ENCODE assay signal across 8 cellular contexts in the genomic region with DNA sequence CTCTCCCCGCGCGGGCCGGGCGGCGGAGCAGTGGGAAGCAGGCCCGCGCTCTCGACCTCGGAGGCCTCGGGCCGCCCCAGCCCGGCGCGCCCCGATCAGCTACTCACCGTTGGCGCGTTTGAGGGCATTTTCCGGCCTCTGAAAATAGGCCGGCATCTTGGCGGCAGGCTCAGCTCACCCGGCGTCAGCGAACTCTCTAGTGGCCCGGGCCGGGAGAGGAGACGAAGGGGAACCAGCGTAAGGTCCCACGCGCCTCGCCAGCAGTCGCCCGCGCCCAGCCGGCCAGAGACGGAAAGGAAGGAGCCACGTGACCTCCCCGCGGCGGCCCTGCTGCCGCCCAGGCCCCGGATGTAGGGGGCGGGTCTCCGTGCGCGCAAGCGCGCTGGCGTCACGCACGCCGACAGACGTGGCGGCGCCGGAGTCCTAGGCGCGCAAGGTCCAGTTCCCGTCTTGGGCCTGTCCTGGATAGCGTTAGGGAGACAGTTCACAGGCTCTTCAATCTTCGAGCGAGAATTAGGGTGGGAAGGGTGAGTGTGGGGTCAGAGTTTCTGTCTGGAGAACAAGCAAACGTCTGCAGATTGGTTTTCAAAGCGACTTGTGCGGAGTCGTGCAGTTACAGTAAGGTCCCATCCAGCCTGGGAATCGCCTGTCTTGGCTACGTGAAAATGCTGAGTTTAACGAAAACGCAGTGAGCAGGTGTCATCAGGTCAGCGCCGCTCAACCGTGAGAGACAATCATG. TPM values are rescaled to one million over a fixed set of nuclear protein-coding genes. Genes with fewer than 3 reads are reported as not detected.
A peak's percentile ranks its signal among the peaks of the same experiment; 100 is the strongest.
DNase-seq lines count a peak whose midpoint lies in the region; ATAC-seq and TF ChIP-seq lines count a peak whose summit lies in the region.

A gene with protein sequence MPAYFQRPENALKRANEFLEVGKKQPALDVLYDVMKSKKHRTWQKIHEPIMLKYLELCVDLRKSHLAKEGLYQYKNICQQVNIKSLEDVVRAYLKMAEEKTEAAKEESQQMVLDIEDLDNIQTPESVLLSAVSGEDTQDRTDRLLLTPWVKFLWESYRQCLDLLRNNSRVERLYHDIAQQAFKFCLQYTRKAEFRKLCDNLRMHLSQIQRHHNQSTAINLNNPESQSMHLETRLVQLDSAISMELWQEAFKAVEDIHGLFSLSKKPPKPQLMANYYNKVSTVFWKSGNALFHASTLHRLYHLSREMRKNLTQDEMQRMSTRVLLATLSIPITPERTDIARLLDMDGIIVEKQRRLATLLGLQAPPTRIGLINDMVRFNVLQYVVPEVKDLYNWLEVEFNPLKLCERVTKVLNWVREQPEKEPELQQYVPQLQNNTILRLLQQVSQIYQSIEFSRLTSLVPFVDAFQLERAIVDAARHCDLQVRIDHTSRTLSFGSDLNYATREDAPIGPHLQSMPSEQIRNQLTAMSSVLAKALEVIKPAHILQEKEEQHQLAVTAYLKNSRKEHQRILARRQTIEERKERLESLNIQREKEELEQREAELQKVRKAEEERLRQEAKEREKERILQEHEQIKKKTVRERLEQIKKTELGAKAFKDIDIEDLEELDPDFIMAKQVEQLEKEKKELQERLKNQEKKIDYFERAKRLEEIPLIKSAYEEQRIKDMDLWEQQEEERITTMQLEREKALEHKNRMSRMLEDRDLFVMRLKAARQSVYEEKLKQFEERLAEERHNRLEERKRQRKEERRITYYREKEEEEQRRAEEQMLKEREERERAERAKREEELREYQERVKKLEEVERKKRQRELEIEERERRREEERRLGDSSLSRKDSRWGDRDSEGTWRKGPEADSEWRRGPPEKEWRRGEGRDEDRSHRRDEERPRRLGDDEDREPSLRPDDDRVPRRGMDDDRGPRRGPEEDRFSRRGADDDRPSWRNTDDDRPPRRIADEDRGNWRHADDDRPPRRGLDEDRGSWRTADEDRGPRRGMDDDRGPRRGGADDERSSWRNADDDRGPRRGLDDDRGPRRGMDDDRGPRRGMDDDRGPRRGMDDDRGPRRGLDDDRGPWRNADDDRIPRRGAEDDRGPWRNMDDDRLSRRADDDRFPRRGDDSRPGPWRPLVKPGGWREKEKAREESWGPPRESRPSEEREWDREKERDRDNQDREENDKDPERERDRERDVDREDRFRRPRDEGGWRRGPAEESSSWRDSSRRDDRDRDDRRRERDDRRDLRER (N-terminal part only) (minus strand): TSS at position 297 of the 739 bp plus-strand sequence. CDS start 141 bp downstream, at position 156.

- WGBS in endodermal cell (ENCODE audit: insufficient coverage in 1 of 2, insufficient read length in 1 of 2), 2 experiments = 0% methylated on average over 35 to 74 of the region's 74 CpGs

- peak within 1 kb of the TSS; percentile 96 for H3K4me3 Mint-ChIP-seq in activated CD8-positive, alpha-beta memory T cell treated with anti-CD3 and anti-CD28 coated beads, Interleukin-2, amount 10 ng/mL, durations not matched to agents 7 days and 5 days
- H3K4me3 Mint-ChIP-seq in endodermal cell = peak within 1 kb of the TSS; percentile 91

- TF ChIP-seq CTCF in endodermal cell (conservative IDR thresholded peaks at IDR 0.05) = no peak

- no peaks in the 10 kb centered on the region for H3K27me3 Mint-ChIP-seq in activated CD8-positive, alpha-beta memory T cell treated with anti-CD3 and anti-CD28 coated beads, Interleukin-2, amount 10 ng/mL, durations not matched to agents 7 days and 5 days
- no peaks in the 10 kb centered on the region for H3K27me3 Mint-ChIP-seq in endodermal cell (ENCODE audit: insufficient read depth)

- H3K4me3 ChIP-seq in NT2/D1 (ENCODE audit: insufficient read length, low read depth) (peak within 1 kb of the TSS; percentile 93), endodermal cell (ENCODE audit: low read length) (peak within 1 kb of the TSS; percentile 100)

- H3K4me1 Mint-ChIP-seq in activated CD8-positive, alpha-beta memory T cell treated with anti-CD3 and anti-CD28 coated beads, Interleukin-2, amount 10 ng/mL, durations not matched to agents 7 days and 5 days = peaks cover 45% of the 10 kb centered on the region
- peaks cover 23% of the 10 kb centered on the region for H3K4me1 Mint-ChIP-seq in endodermal cell

- peak within 1 kb of the TSS; percentile 97 for H3K9ac ChIP-seq in NT2/D1 (ENCODE audit: insufficient read length, low read depth)
- H3K9ac ChIP-seq in endodermal cell (ENCODE audit: extremely low read depth, low read length, poor library complexity, severe bottlenecking) = peak within 1 kb of the TSS; percentile 99

- no peaks in the 10 kb centered on the region for H3K9me3 Mint-ChIP-seq in activated CD8-positive, alpha-beta memory T cell treated with anti-CD3 and anti-CD28 coated beads, Interleukin-2, amount 10 ng/mL, durations not matched to agents 7 days and 5 days (ENCODE audit: low read depth)
- no peaks in the 10 kb centered on the region for H3K9me3 Mint-ChIP-seq in endodermal cell

- DNase-seq in CMK (ENCODE audit: low read depth) = peak; percentile 76
- DNase-seq in HK-2 (ENCODE audit: unreplicated experiment) = peak; percentile 95
- peak; percentile 85 for DNase-seq in NT2/D1 (ENCODE audit: low read depth, low spot score)
- DNase-seq in activated CD8-positive, alpha-beta memory T cell treated with anti-CD3 and anti-CD28 coated beads, Interleukin-2, amount 10 ng/mL, durations not matched to agents 7 days and 5 days = peak; percentile 95
- peak; percentile 96 for DNase-seq in endodermal cell
- peak; percentile 99 for DNase-seq in mesenteric fat pad (ENCODE audit: low spot score)
- peak; percentile 78 for DNase-seq in stimulated activated CD8-positive, alpha-beta memory T cell treated with anti-CD3 and anti-CD28 coated beads, Interleukin-15, amount 100 ng/mL, for 1 hour (ENCODE audit: low read depth)

- CTCF ChIA-PET in activated CD8-positive, alpha-beta memory T cell treated with anti-CD3 and anti-CD28 coated beads, Interleukin-2, amount 10 ng/mL, durations not matched to agents 7 days and 5 days (lab: Charles Lee) = interaction anchor here (0.9 to 1.8 kb wide), 3 partner anchors 10 to 51 kb away, joined by 3 to 5 read pairs (median 5); no protein-coding TSS in a partner anchor

- peak within 1 kb of the TSS; percentile 91 for H3K27ac ChIP-seq in endodermal cell (ENCODE audit: low read depth, low read length)

- H3K36me3 Mint-ChIP-seq in activated CD8-positive, alpha-beta memory T cell treated with anti-CD3 and anti-CD28 coated beads, Interleukin-2, amount 10 ng/mL, durations not matched to agents 7 days and 5 days = peaks cover 29% of the 10 kb centered on the region
- peaks cover 11% of the 10 kb centered on the region for H3K36me3 Mint-ChIP-seq in endodermal cell (ENCODE audit: low read depth)

- H3K27me3 ChIP-seq in NT2/D1 (ENCODE audit: insufficient read depth, insufficient read length) = no peaks in the 10 kb centered on the region
- H3K27me3 ChIP-seq in endodermal cell (ENCODE audit: control insufficient read depth, insufficient read depth, low read length, poor library complexity, severe bottlenecking) = no peaks in the 10 kb centered on the region

- H3K4me1 ChIP-seq in NT2/D1 (ENCODE audit: insufficient read depth, insufficient read length) (peaks cover 2% of the 10 kb centered on the region), endodermal cell (ENCODE audit: control insufficient read depth, insufficient read depth, low read length) (no peaks in the 10 kb centered on the region)

- H3K9me3 ChIP-seq in NT2/D1 (ENCODE audit: insufficient read depth, low read length) (no peaks in the 10 kb centered on the region), endodermal cell (ENCODE audit: control insufficient read depth, low read length) (no peaks in the 10 kb centered on the region)

- peak within 1 kb of the TSS; percentile 98 for H3K27ac Mint-ChIP-seq in activated CD8-positive, alpha-beta memory T cell treated with anti-CD3 and anti-CD28 coated beads, Interleukin-2, amount 10 ng/mL, durations not matched to agents 7 days and 5 days
- peak within 1 kb of the TSS; percentile 99 for H3K27ac Mint-ChIP-seq in endodermal cell

- H3K36me3 ChIP-seq in NT2/D1 (ENCODE audit: insufficient read depth, insufficient read length, low read length) = peaks cover 15% of the 10 kb centered on the region
- H3K36me3 ChIP-seq in endodermal cell (ENCODE audit: control insufficient read depth, insufficient read depth, low read length) = peaks cover 33% of the 10 kb centered on the region

- ATAC-seq in GM19455 (IDR thresholded peaks at IDR 0.05; ENCODE audit: unreplicated experiment) = peak; percentile 80
- peak; percentile 83 for ATAC-seq in activated CD8-positive, alpha-beta memory T cell treated with anti-CD3 and anti-CD28 coated beads, Interleukin-2, amount 10 ng/mL, durations not matched to agents 7 days and 5 days

RNA-seq across cellular contexts. Expression of the gene that starts here (rescaled TPM):
- total RNA-seq in activated CD8-positive, alpha-beta memory T cell treated with anti-CD3 and anti-CD28 coated beads, Interleukin-2, amount 10 ng/mL, durations not matched to agents 7 days and 5 days = 100 to 1,000 TPM; 131 to 162 TPM
- total RNA-seq in endodermal cell = 100 to 1,000 TPM; 134 to 144 TPM
- polyA plus RNA-seq in endodermal cell (2013, experiment 1 of 2) = 129 TPM
- polyA plus RNA-seq in endodermal cell (2013, experiment 2 of 2) = 120 TPM
- total RNA-seq in mesenteric fat pad = 159 TPM

Comparison
In these comparisons a context has a peak if more than half of its experiments do, and no peak if none do; other contexts are left out.
1. Peak in every context shown above with its lines: DNase-seq, ATAC-seq, H3K4me3 ChIP-seq and H3K27ac ChIP-seq.